In the genomic region with DNA sequence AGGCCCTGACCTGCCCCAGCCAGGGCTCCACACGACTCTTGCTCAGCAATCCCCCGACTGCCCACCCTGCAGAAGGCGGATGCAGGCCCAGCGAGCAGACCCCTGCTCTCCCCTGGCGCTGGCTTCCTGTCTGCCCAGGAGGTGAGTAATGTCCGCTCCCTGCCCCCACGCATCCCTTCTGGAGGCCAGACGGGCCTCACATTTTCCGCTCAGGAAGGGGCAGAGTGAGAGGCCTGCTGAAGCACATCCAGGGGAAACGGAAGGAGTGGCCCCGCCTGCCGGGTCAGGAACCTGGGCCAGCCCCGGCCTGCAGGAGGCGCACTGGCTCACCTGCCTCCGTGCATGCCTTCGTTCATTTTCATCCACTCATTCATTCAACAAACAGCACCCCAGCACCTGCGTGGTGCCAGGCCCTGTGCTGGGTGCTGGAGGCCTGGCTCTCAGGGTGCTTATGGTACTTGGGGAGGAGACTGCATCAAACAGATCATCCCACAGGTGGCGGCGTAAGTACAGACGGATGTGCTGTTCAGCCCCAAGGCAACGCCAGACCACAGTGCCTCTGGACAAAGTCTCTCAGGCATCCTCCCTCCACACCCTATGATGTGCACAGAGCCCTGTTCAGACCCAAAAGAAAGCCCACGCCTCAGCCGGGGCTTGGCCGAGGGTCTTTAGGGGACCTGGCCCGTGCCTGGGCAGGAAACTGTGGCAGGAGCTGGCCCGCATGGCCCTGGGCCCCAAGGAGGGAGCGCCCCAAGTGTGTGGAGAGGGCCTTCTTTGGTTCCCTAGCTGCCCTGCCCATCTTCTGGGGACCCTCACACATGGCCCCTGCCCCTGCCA, we compare ENCODE assay signal across 9 cellular contexts.
A peak's percentile ranks its signal among the peaks of the same experiment; 100 is the strongest.
DNase-seq lines count a peak whose midpoint lies in the region; ATAC-seq lines count a peak whose summit lies in the region.
"Had no signal": no experiment of that assay in that cellular context is flagged by ENCODE, and none has a peak within 500 bp of the region (broad histone marks: within the 10 kb centered on the region; RNA-seq: fewer than 3 reads in every experiment).

No MANE protein-coding gene starts in this region.

- peaks cover 28 to 30% of the 10 kb centered on the region in 2 donors for H3K4me1 Mint-ChIP-seq in immature natural killer cell

- H3K36me3 Mint-ChIP-seq in immature natural killer cell, result no peaks in the 10 kb centered on the region

- DNase-seq in NCI-H1417 (lab: John Stamatoyannopoulos, UW), result peak in 2 of 3 experiments; percentile 8 to 46
- no peak for DNase-seq in NCI-H1417 treated with DMSO at 0.1 percent for 48 hours (lab: John Stamatoyannopoulos, UW)
- DNase-seq in MV-4-11 (lab: John Stamatoyannopoulos, UW), result peak; percentile 38
- peak; percentile 67 for DNase-seq in astrocyte of the hippocampus (ENCODE audit: low read depth, low spot score)
- DNase-seq in immature natural killer cell, result no peak

- peak overlapping the region in 4 of 6 donors; percentile 43 to 50 (median 44) for H3K27ac Mint-ChIP-seq in immature natural killer cell

- H3K4me3 Mint-ChIP-seq in immature natural killer cell, result no peak overlapping the region
- H3K4me3 Mint-ChIP-seq: CD8-positive, alpha-beta memory T cell had no signal

- no peak for ATAC-seq in GM21529 (IDR thresholded peaks at IDR 0.05; ENCODE audit: unreplicated experiment)
- no peak for ATAC-seq in HG02981 (IDR thresholded peaks at IDR 0.05; ENCODE audit: unreplicated experiment)

- H3K27me3 Mint-ChIP-seq in immature natural killer cell (ENCODE audit: low read depth in 3 of 3), result peaks cover 0 to 10% (median 6%) of the 10 kb centered on the region in 3 donors
- H3K27me3 Mint-ChIP-seq: CD8-positive, alpha-beta memory T cell had no signal

- H3K27ac ChIP-seq in temporal lobe (ENCODE audit: low read depth, low read length), result peak overlapping the region; percentile 48

- H3K9me3 Mint-ChIP-seq in immature natural killer cell, result no peaks in the 10 kb centered on the region
- H3K9me3 Mint-ChIP-seq: CD8-positive, alpha-beta memory T cell had no signal

Comparison
In these comparisons a context has a peak if more than half of its experiments do, and no peak if none do; other contexts are left out.
1. DNase-seq: peak in NCI-H1417 (2 of 3), MV-4-11 (single experiment) and astrocyte of the hippocampus (single experiment); none in NCI-H1417 treated with DMSO at 0.1 percent for 48 hours (single experiment) and immature natural killer cell (0 of 3).